ENCODE assay signal across 23 cellular contexts in the genomic region with DNA sequence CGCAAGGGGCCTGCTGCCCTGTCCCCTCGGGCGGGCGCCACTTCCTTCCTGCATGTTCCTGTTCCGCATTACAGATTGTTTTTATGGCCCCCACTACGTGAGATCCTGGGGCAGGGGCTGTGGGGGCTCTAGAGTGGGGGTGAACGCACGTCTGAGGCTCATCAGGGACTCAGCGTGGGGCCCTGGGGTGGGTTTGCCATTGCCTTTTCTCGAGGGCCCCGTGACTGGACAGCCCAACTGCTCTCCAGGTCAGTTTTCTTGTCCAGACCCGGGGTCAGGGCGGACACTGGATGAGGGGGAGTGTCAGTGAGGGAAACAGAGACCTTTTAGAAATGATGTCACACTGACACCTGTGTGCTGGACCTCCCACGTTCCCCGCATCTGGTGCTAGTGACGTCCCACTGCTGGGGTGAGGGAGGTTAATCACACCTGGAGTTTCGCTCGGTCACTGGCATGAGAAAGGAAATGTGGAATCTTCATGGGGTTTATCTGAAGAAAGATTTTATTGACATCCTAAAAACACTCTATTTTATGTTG.
DNase-seq lines count a peak whose midpoint lies in the region; ATAC-seq and TF ChIP-seq lines count a peak whose summit lies in the region.
"Had no signal": no experiment of that assay in that cellular context is flagged by ENCODE, and none has a peak within 500 bp of the region (broad histone marks: within the 10 kb centered on the region; RNA-seq: fewer than 3 reads in every experiment).

No MANE protein-coding gene starts in this region.

- peaks cover 0 to 26% (median 0%) of the 10 kb centered on the region in 9 donors for H3K36me3 ChIP-seq in heart left ventricle
- H3K36me3 ChIP-seq in right atrium auricular region, result no peaks in the 10 kb centered on the region
- H3K36me3 ChIP-seq in gastrocnemius medialis, result no peaks in the 10 kb centered on the region
- H3K36me3 ChIP-seq in effector memory CD4-positive, alpha-beta T cell (ENCODE audit: control insufficient read depth, insufficient read depth, low read length), result peaks cover 19% of the 10 kb centered on the region
- H3K36me3 ChIP-seq in gastroesophageal sphincter, result peaks cover 0 to 29% of the 10 kb centered on the region in 2 donors

- H3K36me3 Mint-ChIP-seq in CD4-positive, alpha-beta T cell (ENCODE audit: low read depth), result peaks cover 33% of the 10 kb centered on the region

- TF ChIP-seq EP300 in gastroesophageal sphincter (IDR thresholded peaks at IDR 0.05), result no peak

- POLR2A ChIA-PET in CD4-positive, alpha-beta T cell (lab: Charles Lee), result no interaction called here

- peaks cover 13% of the 10 kb centered on the region for H3K4me1 Mint-ChIP-seq in CD4-positive, alpha-beta T cell (ENCODE audit: low read depth)

- no peak for TF ChIP-seq CTCF in heart left ventricle (IDR thresholded peaks at IDR 0.05)
- TF ChIP-seq CTCF in CD4-positive, alpha-beta T cell (IDR thresholded peaks at IDR 0.05), result no peak
- TF ChIP-seq CTCF in right atrium auricular region (IDR thresholded peaks at IDR 0.05), result no peak
- TF ChIP-seq CTCF in gastrocnemius medialis (IDR thresholded peaks at IDR 0.05 in 4 of 5, conservative IDR thresholded peaks at IDR 0.05 in 1 of 5), result no peak
- no peak for TF ChIP-seq CTCF in gastroesophageal sphincter (IDR thresholded peaks at IDR 0.05)

- peak overlapping the region; percentile 36 for H3K27ac Mint-ChIP-seq in CD4-positive, alpha-beta T cell
- H3K27ac Mint-ChIP-seq: B cell; CD8-positive, alpha-beta T cell had no signal

- DNase-seq in heart left ventricle (peak in 1 of 5 donors; percentile 14), cardiac septum (ENCODE audit: low spot score) (no peak), right atrium auricular region (ENCODE audit: low spot score) (no peak), gastrocnemius medialis (no peak), caudate nucleus (lab: John Stamatoyannopoulos, UW) (no peak)
- DNase-seq in CD4-positive, alpha-beta T cell, result no peak
- DNase-seq in effector memory CD4-positive, alpha-beta T cell, result no peak
- DNase-seq: CD8-positive, alpha-beta T cell; DND-41; GOT3; IMR-90; NCI-H1092 treated with DMSO at 0.1 percent for 48 hours; NCI-H1436 treated with DMSO at 0.1 percent for 48 hours; NCI-H1930; PC-9; RPMI8226; SIG-M5 had no signal

- in situ Hi-C loops in gastrocnemius medialis (cut with MboI; ENCODE audit: low sequenced_read_pairs in 4 of 4), result loop anchor here in 1 of 4 donors (25.0 kb wide), 1 partner anchor 94 kb away; no protein-coding TSS in a partner anchor

- H3K9me3 ChIP-seq in heart left ventricle (no peaks in the 10 kb centered on the region), right atrium auricular region (no peaks in the 10 kb centered on the region), gastrocnemius medialis (no peaks in the 10 kb centered on the region), gastroesophageal sphincter (no peaks in the 10 kb centered on the region)
- H3K9me3 ChIP-seq in CD4-positive, alpha-beta T cell (ENCODE audit: control insufficient read depth, low read length), result no peaks in the 10 kb centered on the region
- no peaks in the 10 kb centered on the region for H3K9me3 ChIP-seq in effector memory CD4-positive, alpha-beta T cell (ENCODE audit: control insufficient read depth, low read length)
- H3K9me3 ChIP-seq: A549 had no signal

- intact Hi-C loops in heart left ventricle (cut with DNase I) (loop anchor here in 1 of 10 donors (5.0 kb wide), 1 partner anchor 59 kb away; no protein-coding TSS in a partner anchor), cardiac septum (cut with DNase I) (no loop called here), gastrocnemius medialis (cut with DNase I; ENCODE audit: low total_unique reads) (no loop called here)
- intact Hi-C loops in CD4-positive, alpha-beta T cell (cut with DNase I, micrococcal nuclease), result no loop called here

- H3K9me3 Mint-ChIP-seq in CD4-positive, alpha-beta T cell, result no peaks in the 10 kb centered on the region
- H3K9me3 Mint-ChIP-seq: CD8-positive, alpha-beta T cell had no signal

- ATAC-seq in heart left ventricle, result no peak
- ATAC-seq in CD4-positive, alpha-beta T cell (ENCODE audit: poor library complexity), result no peak
- no peak for ATAC-seq in gastrocnemius medialis
- no peak for ATAC-seq in gastroesophageal sphincter
- ATAC-seq: A549; CD8-positive, alpha-beta T cell; HCT116 had no signal

- H3K27me3 ChIP-seq in heart left ventricle (no peaks in the 10 kb centered on the region), right atrium auricular region (no peaks in the 10 kb centered on the region), gastrocnemius medialis (no peaks in the 10 kb centered on the region), gastroesophageal sphincter (no peaks in the 10 kb centered on the region)
- H3K27me3 ChIP-seq in CD4-positive, alpha-beta T cell (ENCODE audit: control insufficient read depth, insufficient read depth, low read length), result no peaks in the 10 kb centered on the region
- H3K27me3 ChIP-seq in effector memory CD4-positive, alpha-beta T cell (replicated peaks; ENCODE audit: control insufficient read depth, insufficient read depth, low read length, poor library complexity, severe bottlenecking), result no peaks in the 10 kb centered on the region

- no peaks in the 10 kb centered on the region for H3K27me3 Mint-ChIP-seq in CD4-positive, alpha-beta T cell
- H3K27me3 Mint-ChIP-seq: B cell had no signal

- H3K4me1 ChIP-seq in heart left ventricle (peaks cover 4 to 52% (median 25%) of the 10 kb centered on the region in 12 donors), right atrium auricular region (peaks cover 0 to 46% of the 10 kb centered on the region in 2 donors), gastrocnemius medialis (peaks cover 41 to 77% of the 10 kb centered on the region in 2 donors), gastroesophageal sphincter (peaks cover 0 to 22% (median under 1%) of the 10 kb centered on the region in 3 donors)
- H3K4me1 ChIP-seq in effector memory CD4-positive, alpha-beta T cell (ENCODE audit: control insufficient read depth, insufficient read depth, low read length, poor library complexity, severe bottlenecking), result no peaks in the 10 kb centered on the region
- H3K4me1 ChIP-seq: A549 had no signal

- H3K4me3 ChIP-seq in heart left ventricle, result no peak overlapping the region
- H3K4me3 ChIP-seq in right atrium auricular region, result no peak overlapping the region
- H3K4me3 ChIP-seq in gastrocnemius medialis, result no peak overlapping the region
- H3K4me3 ChIP-seq in effector memory CD4-positive, alpha-beta T cell (ENCODE audit: insufficient read depth, low read depth, low read length, poor library complexity, severe bottlenecking), result no peak overlapping the region
- no peak overlapping the region for H3K4me3 ChIP-seq in gastroesophageal sphincter
- H3K4me3 ChIP-seq: A549, GM12878, PC-9 had no signal

- CTCF ChIA-PET in CD4-positive, alpha-beta T cell (lab: Charles Lee), result interaction anchor here (0.6 to 1.8 kb wide), 4 partner anchors 10 to 425 kb away, joined by 3 to 5 read pairs (median 4); no protein-coding TSS in a partner anchor

- TF ChIP-seq POLR2A in heart left ventricle (IDR thresholded peaks at IDR 0.05), result no peak
- TF ChIP-seq POLR2A in gastrocnemius medialis (IDR thresholded peaks at IDR 0.05), result no peak
- no peak for TF ChIP-seq POLR2A in gastroesophageal sphincter (IDR thresholded peaks at IDR 0.05)

- peak overlapping the region in 10 of 12 donors; percentile 29 to 95 (median 86) for H3K27ac ChIP-seq in heart left ventricle
- no peak overlapping the region for H3K27ac ChIP-seq in CD4-positive, alpha-beta T cell (ENCODE audit: low read depth, low read length)
- peak overlapping the region; percentile 88 to 89 for H3K27ac ChIP-seq in right atrium auricular region
- peak overlapping the region; percentile 94 to 98 (median 96) for H3K27ac ChIP-seq in gastrocnemius medialis
- no peak overlapping the region for H3K27ac ChIP-seq in caudate nucleus (ENCODE audit: low read depth, low read length)
- H3K27ac ChIP-seq in effector memory CD4-positive, alpha-beta T cell (ENCODE audit: insufficient read depth, low read length, poor library complexity, severe bottlenecking), result no peak overlapping the region
- H3K27ac ChIP-seq in gastroesophageal sphincter, result no peak overlapping the region
- H3K27ac ChIP-seq: A549, KMS-11, PC-9 had no signal

- no peak overlapping the region for H3K4me3 Mint-ChIP-seq in CD4-positive, alpha-beta T cell
- H3K4me3 Mint-ChIP-seq: B cell; CD8-positive, alpha-beta T cell had no signal

- 76 to 85% (median 80%) methylated on average over 14 to 18 of the region's 18 CpGs for WGBS in heart left ventricle, 4 donors
- WGBS in gastroesophageal sphincter (ENCODE audit: low coverage in 1 of 2), 2 donors, result 84 to 100% methylated on average over 1 to 10 of the region's 18 CpGs

Comparison
In these comparisons a context has a peak if more than half of its experiments do, and no peak if none do; other contexts are left out.
1. H3K27ac ChIP-seq: peak in heart left ventricle (10 of 12), right atrium auricular region (2 of 2) and gastrocnemius medialis (4 of 4); none in CD4-positive, alpha-beta T cell (single experiment), caudate nucleus (single experiment), effector memory CD4-positive, alpha-beta T cell (single experiment) and gastroesophageal sphincter (0 of 4).